In the genomic region with DNA sequence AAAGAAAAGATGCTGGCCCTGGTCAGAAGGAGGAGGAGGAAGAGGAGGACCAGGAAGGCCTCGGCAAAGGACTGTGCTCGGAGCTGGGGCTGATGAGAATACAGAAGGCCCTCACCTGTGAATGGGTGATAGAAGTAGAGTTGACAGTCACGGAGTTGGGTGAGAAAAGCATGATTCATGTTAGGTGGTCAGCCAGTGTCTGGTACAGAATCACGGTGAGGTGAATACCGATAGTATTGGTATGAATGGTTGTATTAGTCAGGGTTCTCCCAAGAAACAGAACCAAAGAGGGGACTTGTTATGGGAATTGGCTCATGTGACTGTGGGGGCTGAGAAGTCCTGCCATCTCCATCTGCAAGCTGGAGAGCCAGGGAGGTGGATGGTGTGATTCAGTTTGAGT, we compare ENCODE assay signal across 20 cellular contexts. TPM values are rescaled to one million over a fixed set of nuclear protein-coding genes. Genes with fewer than 3 reads are reported as not detected.
"Had no signal": no experiment of that assay in that cellular context is flagged by ENCODE, and none has a peak within 500 bp of the region (broad histone marks: within the 10 kb centered on the region; RNA-seq: fewer than 3 reads in every experiment).

No MANE protein-coding gene starts in this region.

- H3K36me3 Mint-ChIP-seq: brain, immature natural killer cell, mesothelial cell of epicardium, WTC11 had no signal

- ATAC-seq: stimulated activated naive CD8-positive, alpha-beta T cell treated with anti-CD3 and anti-CD28 coated beads, Interleukin-15, Interleukin-2, amounts not matched to agents 100 U/mL and 50 U/mL, for 24 hours had no signal

- H3K4me3 ChIP-seq: hepatocyte, left lung, lung, SJSA1, spleen, thyroid gland had no signal

- H3K4me1 ChIP-seq: thyroid gland had no signal

- DNase-seq: activated CD8-positive, alpha-beta T cell treated with anti-CD3 and anti-CD28 coated beads, Interleukin-2, amount 10 ng/mL, durations not matched to agents 7 days and 5 days; activated gamma-delta T cell; effector memory CD4-positive, alpha-beta T cell; foreskin melanocyte; immature natural killer cell; left lung; naive thymus-derived CD8-positive, alpha-beta T cell; spleen; stimulated activated CD4-positive, alpha-beta T cell treated with anti-CD3 and anti-CD28 coated beads, Interleukin-4, amount 100 ng/mL, for 1 hour; stimulated activated naive CD8-positive, alpha-beta T cell treated with anti-CD3 and anti-CD28 coated beads, Interleukin-15, Interleukin-2, amounts not matched to agents 100 U/mL and 50 U/mL, for 24 hours; T1000; thyroid gland had no signal

- H3K9me3 Mint-ChIP-seq: immature natural killer cell; naive thymus-derived CD8-positive, alpha-beta T cell; WTC11 had no signal

- H3K27ac ChIP-seq: hepatocyte, left lung, SJSA1, thyroid gland had no signal

- H3K36me3 ChIP-seq: left lung, SJSA1, spleen, thyroid gland had no signal

- H3K27me3 Mint-ChIP-seq: naive thymus-derived CD8-positive, alpha-beta T cell; progenitor cell of endocrine pancreas had no signal

- H3K27me3 ChIP-seq: hepatocyte, left lung, SJSA1, spleen, thyroid gland had no signal

- H3K4me3 Mint-ChIP-seq: activated CD8-positive, alpha-beta T cell treated with anti-CD3 and anti-CD28 coated beads, Interleukin-2, amount 10 ng/mL, durations not matched to agents 7 days and 5 days; mesothelial cell of epicardium; WTC11 had no signal

- H3K27ac Mint-ChIP-seq: progenitor cell of endocrine pancreas had no signal

- H3K9me3 ChIP-seq: left lung, SJSA1, spleen, thyroid gland had no signal

RNA-seq across cellular contexts. Expression of a gene that starts 57.7 kb away (rescaled TPM):
- total RNA-seq: activated CD8-positive, alpha-beta T cell treated with anti-CD3 and anti-CD28 coated beads, Interleukin-2, amount 10 ng/mL, durations not matched to agents 7 days and 5 days; T-helper 1 cell treated with Interleukin-12 subunit alpha and Interleukin-12 subunit beta and Interleukin-4 antibody, amounts not matched to agents 30 ng/mL and 1 ng/mL, for 36 hours had no signal
- polyA plus RNA-seq: immature natural killer cell had no signal
